In the genomic region with DNA sequence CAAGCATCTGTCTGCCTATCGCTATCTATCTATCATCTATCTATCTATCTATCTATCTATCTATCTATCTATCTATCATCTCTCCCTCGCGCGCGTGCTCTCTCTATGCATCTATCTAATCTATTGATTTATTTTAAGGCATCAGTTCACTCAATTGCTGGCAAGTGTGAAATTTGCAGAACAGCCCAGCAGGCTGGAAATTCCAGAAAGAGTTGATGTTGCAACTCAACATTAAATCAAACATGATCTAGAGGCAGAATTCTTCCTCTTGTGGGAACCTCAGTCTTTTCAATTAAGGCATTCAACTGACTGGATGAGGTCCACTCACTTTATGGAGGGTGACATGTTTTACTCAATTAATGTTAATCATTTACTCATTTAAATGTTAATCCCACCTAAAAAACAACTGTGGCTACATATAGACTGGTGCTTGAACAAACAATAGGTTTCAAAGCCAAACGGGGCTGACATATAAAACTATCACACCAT, we compare ENCODE assay signal across 21 cellular contexts.
"Had no signal": no experiment of that assay in that cellular context is flagged by ENCODE, and none has a peak within 500 bp of the region (broad histone marks: within the 10 kb centered on the region; RNA-seq: fewer than 3 reads in every experiment).

No MANE protein-coding gene starts in this region.

- H3K36me3 ChIP-seq: MG63, SJSA1 had no signal

- H3K27me3 ChIP-seq: MG63, SJSA1 had no signal

- H3K4me2 ChIP-seq: SK-N-SH had no signal

- H3K27ac ChIP-seq: SJSA1 had no signal

- H3K4me3 ChIP-seq: MG63, SJSA1 had no signal

- DNase-seq: IMR-90, Karpas-422, KG1, MG63, NCI-H1092, NCI-H1105 treated with DMSO at 0.1 percent for 48 hours, NCI-H1417 treated with DMSO at 0.1 percent for 48 hours, NCI-H146, NCI-H1694 treated with DMSO at 0.1 percent for 48 hours, NCI-H1930, NCI-H2081, NCI-H2107, NCI-H2227 treated with DMSO at 0.1 percent for 48 hours, NCI-H524, NCI-H526 treated with DMSO at 0.1 percent for 48 hours, NCI-H774, Right ventricle myocardium superior, RPMI8226, SIG-M5, SK-N-SH had no signal

- H3K9me3 ChIP-seq: MG63, SJSA1, SK-N-SH had no signal

- H3K9ac ChIP-seq: SK-N-SH had no signal
